In genomic region chr14:65263161-65263788, GRCh38 we compare ENCODE assay signal across 27 cellular contexts.
DNase-seq lines count a peak whose midpoint lies in the region; ATAC-seq and TF ChIP-seq lines count a peak whose summit lies in the region.
"Had no signal": no experiment of that assay in that cellular context is flagged by ENCODE, and none has a peak within 500 bp of the region (broad histone marks: within the 10 kb centered on the region; RNA-seq: fewer than 3 reads in every experiment).

No MANE protein-coding gene starts in this region.

- no peak for TF ChIP-seq RAD21 in HCT116 (IDR thresholded peaks at IDR 0.05; ENCODE audit: low read depth)

- H3K9me3 ChIP-seq in HCT116 (ENCODE audit: control insufficient read depth in 1 of 2, insufficient read depth in 1 of 2, low read depth in 1 of 2, low read length in 2 of 2) (0 out of 4 replicates have a peak, but pooled peaks cover 0 to 3% of the 10 kb centered on the region in 2 experiments), trophoblast cell (ENCODE audit: insufficient read depth, low read depth, low read length) (peaks cover 2% of the 10 kb centered on the region), mesenchymal stem cell (ENCODE audit: control insufficient read depth, low read length) (peaks cover 4% of the 10 kb centered on the region)
- H3K9me3 ChIP-seq: body of pancreas, gastrocnemius medialis, psoas muscle, vagina had no signal

- no CpG with 5 or more reads among the region's 6 CpGs for WGBS in trophoblast cell (ENCODE audit: extremely low coverage, insufficient coverage, insufficient read length)
- WGBS in mesenchymal stem cell = 92% methylated on average over 6 of the region's 6 CpGs

- no peak overlapping the region for H3K14ac ChIP-seq in trophoblast cell (ENCODE audit: low read length)
- no peak overlapping the region for H3K14ac ChIP-seq in mesenchymal stem cell (ENCODE audit: low read length in 2 of 2)

- H3K23ac ChIP-seq in trophoblast cell (ENCODE audit: low read length) = peak overlapping the region; percentile 98
- H3K23ac ChIP-seq in mesenchymal stem cell (ENCODE audit: low read length in 2 of 2) = no peak overlapping the region

- H2AK5ac ChIP-seq in trophoblast cell (ENCODE audit: low read length) (no peak overlapping the region), mesenchymal stem cell (ENCODE audit: low read length, severe bottlenecking) (no peak overlapping the region)

- RAD21 ChIA-PET in HCT116 (lab: Charles Lee; ENCODE audit: low non-redundant PET in 1 of 2, low total read pairs in 2 of 2, uncharacterized antibody in 2 of 2, unreplicated experiment in 2 of 2) = no interaction called here

- H3K4me2 ChIP-seq in HCT116 (ENCODE audit: low read length) (no peak overlapping the region), trophoblast cell (ENCODE audit: low read length) (no peak overlapping the region), mesenchymal stem cell (ENCODE audit: low read length, poor library complexity, severe bottlenecking) (no peak overlapping the region)

- H3K9me3 Mint-ChIP-seq in activated CD8-positive, alpha-beta T cell treated with anti-CD3 and anti-CD28 coated beads for 36 hours = peaks cover 12% of the 10 kb centered on the region
- H3K9me3 Mint-ChIP-seq: IgD-negative memory B cell had no signal

- BruUV-seq in HCT116 (replicated peaks; lab: Mats Ljungman, UMichigan) = no TSS peak

- H2BK15ac ChIP-seq in mesenchymal stem cell (ENCODE audit: low read depth, poor library complexity, severe bottlenecking) = no peak overlapping the region

- DNase-seq in HCT116 (ENCODE audit: low read depth, low spot score) (no peak), RPMI7951 (ENCODE audit: low read depth) (peak; percentile 34), trophoblast cell (no peak), mesenchymal stem cell (no peak), NCI-H1436 (lab: John Stamatoyannopoulos, UW) (no peak)
- no peak for DNase-seq in activated CD4-positive, CD25-positive, alpha-beta regulatory T cell (lab: John Stamatoyannopoulos, UW)
- DNase-seq in activated CD8-positive, alpha-beta T cell treated with anti-CD3 and anti-CD28 coated beads for 36 hours = no peak
- DNase-seq: activated CD8-positive, alpha-beta T cell treated with anti-CD3 and anti-CD28 coated beads, Interleukin-2, amount 10 ng/mL, durations not matched to agents 7 days and 5 days; activated effector memory CD4-positive, alpha-beta T cell treated with Interleukin-2 at 50 U/mL for 16 hours; body of pancreas; CD4-positive, CD25-positive, alpha-beta regulatory T cell; cerebellar nuclear complex; dorsolateral prefrontal cortex; gastrocnemius medialis; left ventricle myocardium superior; naive thymus-derived CD4-positive, alpha-beta T cell; NCI-H1092 treated with DMSO at 0.1 percent for 48 hours; NCI-H1930; NCI-H524 treated with DMSO at 0.1 percent for 48 hours; psoas muscle; RPMI8226; stimulated activated CD4-positive, alpha-beta T cell treated with anti-CD3 and anti-CD28 coated beads, Interleukin-15, amount 100 ng/mL, for 24 hours; stimulated activated naive CD4-positive, alpha-beta T cell had no signal

- H3K36me3 Mint-ChIP-seq in activated CD8-positive, alpha-beta T cell treated with anti-CD3 and anti-CD28 coated beads for 36 hours (ENCODE audit: low read depth) = peaks cover 1% of the 10 kb centered on the region

- no peaks in the 10 kb centered on the region for H3K27me3 ChIP-seq in HCT116 (ENCODE audit: insufficient read depth, low read length)
- H3K27me3 ChIP-seq in trophoblast cell (ENCODE audit: insufficient read depth, low read length) = no peaks in the 10 kb centered on the region
- no peaks in the 10 kb centered on the region for H3K27me3 ChIP-seq in mesenchymal stem cell (ENCODE audit: control insufficient read depth in 1 of 2, insufficient read depth in 1 of 2, low read length in 2 of 2)
- H3K27me3 ChIP-seq: body of pancreas, dorsolateral prefrontal cortex, gastrocnemius medialis, vagina had no signal

- no peaks in the 10 kb centered on the region for H3K79me2 ChIP-seq in HCT116 (ENCODE audit: insufficient read depth, low read length)
- no peaks in the 10 kb centered on the region for H3K79me2 ChIP-seq in trophoblast cell (ENCODE audit: control insufficient read depth, insufficient read depth, low read length, poor library complexity)

- POLR2A ChIA-PET in HCT116 (lab: Charles Lee) = no interaction called here
- POLR2A ChIA-PET in activated CD8-positive, alpha-beta T cell treated with anti-CD3 and anti-CD28 coated beads for 36 hours (lab: Charles Lee) = no interaction called here

- H3K27me3 Mint-ChIP-seq in activated CD8-positive, alpha-beta T cell treated with anti-CD3 and anti-CD28 coated beads for 36 hours = no peaks in the 10 kb centered on the region
- H3K27me3 Mint-ChIP-seq: IgD-negative memory B cell; naive thymus-derived CD4-positive, alpha-beta T cell had no signal

- H3K79me1 ChIP-seq in trophoblast cell (ENCODE audit: low read length) (peaks cover 3% of the 10 kb centered on the region), mesenchymal stem cell (replicated peaks; ENCODE audit: low read length, poor library complexity, severe bottlenecking) (no peaks in the 10 kb centered on the region)

- H2BK120ac ChIP-seq in trophoblast cell (ENCODE audit: insufficient read depth, low read length, poor library complexity) = no peak overlapping the region
- no peak overlapping the region for H2BK120ac ChIP-seq in mesenchymal stem cell (ENCODE audit: low read depth, low read length)

- no peak overlapping the region for H4K91ac ChIP-seq in trophoblast cell (ENCODE audit: low read depth, low read length)
- H4K91ac ChIP-seq in mesenchymal stem cell (ENCODE audit: low read length) = no peak overlapping the region

- peaks cover 11% of the 10 kb centered on the region for H3K4me1 Mint-ChIP-seq in activated CD8-positive, alpha-beta T cell treated with anti-CD3 and anti-CD28 coated beads for 36 hours (ENCODE audit: low read depth)

- CTCF ChIA-PET in HCT116 (lab: Charles Lee) = no interaction called here
- CTCF ChIA-PET in activated CD8-positive, alpha-beta T cell treated with anti-CD3 and anti-CD28 coated beads for 36 hours (lab: Charles Lee) = no interaction called here

- intact Hi-C loops in HCT116 (cut with micrococcal nuclease) = no loop called here
- intact Hi-C loops in activated CD8-positive, alpha-beta T cell treated with anti-CD3 and anti-CD28 coated beads for 36 hours (cut with micrococcal nuclease) = no loop called here

- H3K9ac ChIP-seq in HCT116 (ENCODE audit: low read length) (no peak overlapping the region), trophoblast cell (ENCODE audit: low read length) (no peak overlapping the region), mesenchymal stem cell (ENCODE audit: low read length) (no peak overlapping the region)

- H4K20me1 ChIP-seq in HCT116 (ENCODE audit: insufficient read depth) = no peaks in the 10 kb centered on the region

- H3K18ac ChIP-seq in trophoblast cell (ENCODE audit: low read length) (no peak overlapping the region), mesenchymal stem cell (ENCODE audit: low read depth in 1 of 2, low read length in 2 of 2) (peak overlapping the region in 1 of 2 experiments; percentile 40)

- no peak for TF ChIP-seq CTCF in HCT116 (IDR thresholded peaks at IDR 0.05 in 2 of 3, conservative IDR thresholded peaks at IDR 0.05 in 1 of 3; ENCODE audit: borderline replicate concordance in 1 of 3, insufficient read depth in 1 of 3, low read depth in 2 of 3, low read length in 2 of 3)
- no peak for TF ChIP-seq CTCF in activated CD8-positive, alpha-beta T cell treated with anti-CD3 and anti-CD28 coated beads for 36 hours (IDR thresholded peaks at IDR 0.05)

- H3K27ac ChIP-seq in HCT116 (ENCODE audit: low read depth, low read length) (no peak overlapping the region), trophoblast cell (ENCODE audit: low read depth, low read length) (no peak overlapping the region), mesenchymal stem cell (ENCODE audit: low read length, poor library complexity, severe bottlenecking) (no peak overlapping the region)
- H3K27ac ChIP-seq: body of pancreas, gastrocnemius medialis, psoas muscle, vagina had no signal

- peaks cover 7 to 36% of the 10 kb centered on the region in 2 experiments for H3K4me1 ChIP-seq in HCT116 (ENCODE audit: control insufficient read depth in 1 of 2, insufficient read depth in 2 of 2, low read length in 2 of 2)
- H3K4me1 ChIP-seq in trophoblast cell (ENCODE audit: control insufficient read depth in 1 of 2, insufficient read depth in 2 of 2, low read length in 2 of 2) = peaks cover 0 to 3% of the 10 kb centered on the region in 2 experiments
- H3K4me1 ChIP-seq in mesenchymal stem cell (ENCODE audit: control insufficient read depth, insufficient read depth, low read depth, low read length) = peaks cover 3% of the 10 kb centered on the region
- H3K4me1 ChIP-seq: gastrocnemius medialis, psoas muscle had no signal

- no peak for ATAC-seq in HCT116
- ATAC-seq in esophagus mucosa = peak; percentile 34
- ATAC-seq in activated CD8-positive, alpha-beta T cell treated with anti-CD3 and anti-CD28 coated beads for 36 hours = no peak
- ATAC-seq: activated CD8-positive, alpha-beta T cell treated with anti-CD3 and anti-CD28 coated beads, Interleukin-2, amount 10 ng/mL, durations not matched to agents 7 days and 5 days; body of pancreas; gastrocnemius medialis; left ventricle myocardium superior; naive thymus-derived CD4-positive, alpha-beta T cell; psoas muscle had no signal

- no peak overlapping the region for H4K12ac ChIP-seq in trophoblast cell (ENCODE audit: low read depth, low read length)

- H3K4me3 ChIP-seq in HCT116 (replicated peaks in 1 of 2; ENCODE audit: low read depth in 1 of 2, low read length in 2 of 2) (no peak overlapping the region), trophoblast cell (ENCODE audit: low read depth, low read length) (no peak overlapping the region), mesenchymal stem cell (ENCODE audit: insufficient read depth in 1 of 2, low read depth in 1 of 2, low read length in 2 of 2) (no peak overlapping the region)
- H3K4me3 ChIP-seq: body of pancreas, dorsolateral prefrontal cortex, gastrocnemius medialis, psoas muscle, vagina had no signal

- H2BK5ac ChIP-seq in trophoblast cell (ENCODE audit: low read depth, low read length, poor library complexity) (no peak overlapping the region), mesenchymal stem cell (ENCODE audit: low read depth, low read length, poor library complexity, severe bottlenecking) (no peak overlapping the region)

- no peak overlapping the region for H3K4me3 Mint-ChIP-seq in activated CD8-positive, alpha-beta T cell treated with anti-CD3 and anti-CD28 coated beads for 36 hours
- H3K4me3 Mint-ChIP-seq: activated CD8-positive, alpha-beta T cell treated with anti-CD3 and anti-CD28 coated beads, Interleukin-2, amount 10 ng/mL, durations not matched to agents 7 days and 5 days; CD4-positive, CD25-positive, alpha-beta regulatory T cell; IgD-negative memory B cell; naive thymus-derived CD4-positive, alpha-beta T cell; T-helper 1 cell treated with Interleukin-12 subunit alpha and Interleukin-12 subunit beta and Interleukin-4 antibody, amounts not matched to agents 30 μg/mL and 1 μg/mL, for 36 hours had no signal

- TF ChIP-seq POLR2A in HCT116 (IDR thresholded peaks at IDR 0.05; ENCODE audit: borderline replicate concordance, extremely low read depth, insufficient read depth, insufficient read length) = no peak

- no peak overlapping the region for H3K27ac Mint-ChIP-seq in activated CD8-positive, alpha-beta T cell treated with anti-CD3 and anti-CD28 coated beads for 36 hours
- H3K27ac Mint-ChIP-seq: activated CD8-positive, alpha-beta T cell treated with anti-CD3 and anti-CD28 coated beads, Interleukin-2, amount 10 ng/mL, durations not matched to agents 7 days and 5 days; naive thymus-derived CD4-positive, alpha-beta T cell; T-helper 1 cell treated with Interleukin-12 subunit alpha and Interleukin-12 subunit beta and Interleukin-4 antibody, amounts not matched to agents 30 μg/mL and 1 μg/mL, for 36 hours had no signal

- no peak overlapping the region for H3K4ac ChIP-seq in trophoblast cell (ENCODE audit: low read depth, low read length)
- H3K4ac ChIP-seq in mesenchymal stem cell (ENCODE audit: low read depth in 1 of 2, low read length in 2 of 2) = no peak overlapping the region

- peak overlapping the region; percentile 60 for H2AFZ ChIP-seq in HCT116 (ENCODE audit: low read depth, low read length, poor library complexity, severe bottlenecking)
- H2AFZ ChIP-seq in trophoblast cell (ENCODE audit: insufficient read depth, low read length, poor library complexity) = no peak overlapping the region
- no peak overlapping the region for H2AFZ ChIP-seq in mesenchymal stem cell (ENCODE audit: low read depth, low read length)

- H3K36me3 ChIP-seq in HCT116 (ENCODE audit: control insufficient read depth in 1 of 2, insufficient read depth in 2 of 2, low read length in 2 of 2) = no peaks in the 10 kb centered on the region
- H3K36me3 ChIP-seq in trophoblast cell (ENCODE audit: control insufficient read depth in 1 of 2, insufficient read depth in 2 of 2, low read length in 2 of 2) = no peaks in the 10 kb centered on the region
- no peaks in the 10 kb centered on the region for H3K36me3 ChIP-seq in mesenchymal stem cell (ENCODE audit: control insufficient read depth in 1 of 2, insufficient read depth in 2 of 2, low read depth in 1 of 2, low read length in 2 of 2)
- H3K36me3 ChIP-seq: gastrocnemius medialis, vagina had no signal

- H3K9me2 ChIP-seq in HCT116 (ENCODE audit: insufficient read depth) = no peaks in the 10 kb centered on the region

- H4K8ac ChIP-seq in trophoblast cell (ENCODE audit: low read depth, low read length) = no peak overlapping the region
- no peak overlapping the region for H4K8ac ChIP-seq in mesenchymal stem cell (ENCODE audit: low read length)

- H2BK12ac ChIP-seq in trophoblast cell (ENCODE audit: low read length) (peak overlapping the region; percentile 46), mesenchymal stem cell (ENCODE audit: low read length in 2 of 2) (no peak overlapping the region)
